In genomic region chr11:75554258-75555022, GRCh38 we compare ENCODE assay signal across 8 cellular contexts. TPM values are rescaled to one million over a fixed set of nuclear protein-coding genes. Genes with fewer than 3 reads are reported as not detected.
DNase-seq lines count a peak whose midpoint lies in the region; ATAC-seq, FAIRE-seq and TF ChIP-seq lines count a peak whose summit lies in the region.

No MANE protein-coding gene starts in this region.

- TF ChIP-seq CTCF in endothelial cell of umbilical vein (IDR thresholded peaks at IDR 0.05; ENCODE audit: extremely low read depth in 1 of 2, insufficient read depth in 1 of 2, low read depth in 1 of 2, low read length in 2 of 2) = no peak

- ATAC-seq in HG02571 (IDR thresholded peaks at IDR 0.05; ENCODE audit: unreplicated experiment) = no peak
- no peak for ATAC-seq in activated CD8-positive, alpha-beta memory T cell treated with anti-CD3 and anti-CD28 coated beads, Interleukin-2, amount 10 ng/mL, durations not matched to agents 7 days and 5 days

- FAIRE-seq in endothelial cell of umbilical vein (lab: Jason Lieb, UNC) = peak; percentile 88
- FAIRE-seq in urothelium cell line (lab: Jason Lieb, UNC) = peak; percentile 86

- H3K27me3 Mint-ChIP-seq in activated CD8-positive, alpha-beta memory T cell treated with anti-CD3 and anti-CD28 coated beads, Interleukin-2, amount 10 ng/mL, durations not matched to agents 7 days and 5 days = peaks cover 3% of the 10 kb centered on the region

- no peaks in the 10 kb centered on the region for H3K36me3 Mint-ChIP-seq in activated CD8-positive, alpha-beta memory T cell treated with anti-CD3 and anti-CD28 coated beads, Interleukin-2, amount 10 ng/mL, durations not matched to agents 7 days and 5 days

- H3K9me3 Mint-ChIP-seq in activated CD8-positive, alpha-beta memory T cell treated with anti-CD3 and anti-CD28 coated beads, Interleukin-2, amount 10 ng/mL, durations not matched to agents 7 days and 5 days (ENCODE audit: low read depth) = no peaks in the 10 kb centered on the region

- no peak overlapping the region for H3K27ac Mint-ChIP-seq in activated CD8-positive, alpha-beta memory T cell treated with anti-CD3 and anti-CD28 coated beads, Interleukin-2, amount 10 ng/mL, durations not matched to agents 7 days and 5 days

- H3K27ac ChIP-seq in endothelial cell of umbilical vein (ENCODE audit: insufficient read depth, low read depth, low read length) = peak overlapping the region; percentile 37
- peak overlapping the region; percentile 95 for H3K27ac ChIP-seq in mesodermal cell (ENCODE audit: low read depth, low read length, severe bottlenecking)

- H3K4me3 Mint-ChIP-seq in activated CD8-positive, alpha-beta memory T cell treated with anti-CD3 and anti-CD28 coated beads, Interleukin-2, amount 10 ng/mL, durations not matched to agents 7 days and 5 days = no peak overlapping the region

- WGBS in mesodermal cell (ENCODE audit: insufficient coverage in 2 of 2), 2 experiments = 52 to 53% methylated on average over 15 to 21 of the region's 21 CpGs

- no peaks in the 10 kb centered on the region for H3K9me1 ChIP-seq in endothelial cell of umbilical vein (replicated peaks; ENCODE audit: control insufficient read depth, extremely low read depth, insufficient read depth, low read length)

- CTCF ChIA-PET in endothelial cell of umbilical vein (lab: Charles Lee) = interaction anchor here (0.7 to 2.7 kb wide), 10 partner anchors 8 to 249 kb away, joined by 3 to 43 read pairs (median 6); partner anchors contain the start of gene SERPINH1
- CTCF ChIA-PET in activated CD8-positive, alpha-beta memory T cell treated with anti-CD3 and anti-CD28 coated beads, Interleukin-2, amount 10 ng/mL, durations not matched to agents 7 days and 5 days (lab: Charles Lee) = interaction anchor here (1.0 to 1.6 kb wide), 2 partner anchors 109 to 147 kb away, joined by 3 read pairs; no protein-coding TSS in a partner anchor

- H3K36me3 ChIP-seq in endothelial cell of umbilical vein (ENCODE audit: control insufficient read depth in 2 of 2, extremely low read depth in 1 of 2, insufficient read depth in 2 of 2, low read length in 2 of 2) = no peaks in the 10 kb centered on the region
- no peaks in the 10 kb centered on the region for H3K36me3 ChIP-seq in mesodermal cell (ENCODE audit: control insufficient read depth, insufficient read depth, low read length)

- intact Hi-C loops in endothelial cell of umbilical vein (cut with micrococcal nuclease) = loop anchor here (1.0 kb wide), 2 partner anchors 8 to 29 kb away; partner anchors contain the start of gene SERPINH1

- H3K4me3 ChIP-seq in endothelial cell of umbilical vein (replicated peaks in 1 of 3; ENCODE audit: insufficient read depth in 1 of 3, low read depth in 1 of 3, low read length in 3 of 3) (no peak overlapping the region), mesodermal cell (ENCODE audit: extremely low read depth, insufficient read depth, low read length, poor library complexity, severe bottlenecking) (no peak overlapping the region)

- POLR2A ChIA-PET in endothelial cell of umbilical vein (lab: Charles Lee) = interaction anchor here (0.7 to 2.1 kb wide), 8 partner anchors 8 to 261 kb away, joined by 3 to 23 read pairs (median 4); partner anchors contain the start of gene SERPINH1

- H3K4me1 Mint-ChIP-seq in activated CD8-positive, alpha-beta memory T cell treated with anti-CD3 and anti-CD28 coated beads, Interleukin-2, amount 10 ng/mL, durations not matched to agents 7 days and 5 days = peaks cover 3% of the 10 kb centered on the region

- peak; percentile 38 for TF ChIP-seq POLR2A in endothelial cell of umbilical vein (IDR thresholded peaks at IDR 0.05; ENCODE audit: low read depth, low read length)

- dilution Hi-C loops in endothelial cell of umbilical vein (cut with MboI; ENCODE audit: extremely low pct_ligation_motif_present, low sequenced_read_pairs) = no loop called here

- no peak overlapping the region for H3K4me2 ChIP-seq in endothelial cell of umbilical vein (ENCODE audit: insufficient read depth, low read length)

- DNase-seq in C1 segment of cervical spinal cord (lab: John Stamatoyannopoulos, UW) = peak; percentile 9 to 98 (median 84)
- DNase-seq in NCI-H82 treated with DMSO at 0.1 percent for 48 hours (lab: John Stamatoyannopoulos, UW; ENCODE audit: unreplicated experiment) = peak; percentile 40
- peak; percentile 99 for DNase-seq in endothelial cell of umbilical vein (ENCODE audit: low read depth, low spot score)
- DNase-seq in urothelium cell line (ENCODE audit: low spot score) = peak; percentile 93
- no peak for DNase-seq in effector CD4-positive, alpha-beta T cell
- DNase-seq in activated CD8-positive, alpha-beta memory T cell treated with anti-CD3 and anti-CD28 coated beads, Interleukin-2, amount 10 ng/mL, durations not matched to agents 7 days and 5 days = no peak

- peak overlapping the region; percentile 10 for H3K9ac ChIP-seq in endothelial cell of umbilical vein (replicated peaks; ENCODE audit: extremely low read depth, insufficient read depth, low read length)

- H3K4me1 ChIP-seq in endothelial cell of umbilical vein (ENCODE audit: control insufficient read depth, extremely low read depth, insufficient read depth, low read length) = peaks cover 29% of the 10 kb centered on the region
- H3K4me1 ChIP-seq in mesodermal cell (ENCODE audit: control insufficient read depth, insufficient read depth, low read length, poor library complexity, severe bottlenecking) = peaks cover 46% of the 10 kb centered on the region

- H3K27me3 ChIP-seq in endothelial cell of umbilical vein (ENCODE audit: control insufficient read depth in 2 of 2, insufficient read depth in 2 of 2, low read length in 2 of 2) = no peaks in the 10 kb centered on the region

- no peaks in the 10 kb centered on the region for H4K20me1 ChIP-seq in endothelial cell of umbilical vein (replicated peaks; ENCODE audit: control insufficient read depth, extremely low read depth, insufficient read depth, low read length)

- H2AFZ ChIP-seq in endothelial cell of umbilical vein (ENCODE audit: low read depth, low read length) = no peak overlapping the region

- BruUV-seq in endothelial cell of umbilical vein (replicated peaks; lab: Mats Ljungman, UMichigan) = no TSS peak

- H3K9me3 ChIP-seq in endothelial cell of umbilical vein (replicated peaks; ENCODE audit: control insufficient read depth, insufficient read depth, low read length) (no peaks in the 10 kb centered on the region), mesodermal cell (ENCODE audit: control insufficient read depth, low read length) (peaks cover under 1% of the 10 kb centered on the region)

- H3K79me2 ChIP-seq in endothelial cell of umbilical vein (ENCODE audit: control insufficient read depth, insufficient read depth, low read length) = no peaks in the 10 kb centered on the region

TF ChIP-seq in endothelial cell of umbilical vein, 7 proteins besides CTCF, POLR2A, EP300 and RAD21:
- TF ChIP-seq FOS (IDR thresholded peaks at IDR 0.05; ENCODE audit: borderline replicate concordance, insufficient read depth, low read length) = no peak
- no peak for TF ChIP-seq GATA2 (IDR thresholded peaks at IDR 0.05; ENCODE audit: insufficient read depth, insufficient read length, low read depth, low read length)
- TF ChIP-seq POLR2AphosphoS5 (IDR thresholded peaks at IDR 0.05; ENCODE audit: insufficient read depth, low read depth, low read length) = peak; percentile 81
- TF ChIP-seq JUN (IDR thresholded peaks at IDR 0.05; ENCODE audit: borderline replicate concordance, insufficient read depth, insufficient read length, low read depth) = no peak
- TF ChIP-seq MYC (IDR thresholded peaks at IDR 0.05; ENCODE audit: low read depth, low read length) = no peak
- TF ChIP-seq MAX (IDR thresholded peaks at IDR 0.05; ENCODE audit: insufficient read depth, insufficient read length) = peak; percentile 25
- no peak for TF ChIP-seq EZH2 (IDR thresholded peaks at IDR 0.05; ENCODE audit: borderline replicate concordance, low read depth, low read length, severe bottlenecking)

RNA-seq across cellular contexts. Expression of gene SERPINH1, which starts 7.6 kb away (rescaled TPM):
- 384 and 409 TPM in 2 replicates for total RNA-seq in endothelial cell of umbilical vein
- 816 and 1,196 TPM in 2 replicates for polyA plus RNA-seq in endothelial cell of umbilical vein
- polyA plus RNA-seq in endothelial cell of umbilical vein (2011; cell fraction: cytosol; rRNA removed) = 484 and 524 TPM in 2 replicates
- polyA plus RNA-seq in endothelial cell of umbilical vein (2011; cell fraction: nucleus; rRNA removed) = 284 and 302 TPM in 2 replicates
- polyA plus RNA-seq in endothelial cell of umbilical vein (2012) = 320 and 386 TPM in 2 replicates
- polyA minus RNA-seq in endothelial cell of umbilical vein = 359 and 398 TPM in 2 replicates
- polyA minus RNA-seq in endothelial cell of umbilical vein (2011; cell fraction: cytosol; rRNA and poly(A)+ RNA removed) = 120 TPM
- 95.0 and 155 TPM in 2 replicates for polyA minus RNA-seq in endothelial cell of umbilical vein (2011; cell fraction: nucleus; rRNA and poly(A)+ RNA removed)
- 1,319 TPM for polyA plus RNA-seq in mesodermal cell (2013, experiment 1 of 2)
- 1,058 TPM for polyA plus RNA-seq in mesodermal cell (2013, experiment 2 of 2)
- total RNA-seq in activated CD8-positive, alpha-beta memory T cell treated with anti-CD3 and anti-CD28 coated beads, Interleukin-2, amount 10 ng/mL, durations not matched to agents 7 days and 5 days = 10 to 100 TPM in 1 of 2 experiments, 1 to 10 TPM in 1; 8.1 to 10.6 TPM

RNA-seq across cellular contexts. Expression of gene GDPD5, which starts 28.7 kb away (rescaled TPM):
- 50.1 and 79.2 TPM in 2 replicates for total RNA-seq in endothelial cell of umbilical vein
- polyA plus RNA-seq in endothelial cell of umbilical vein = 60.2 and 74.0 TPM in 2 replicates
- polyA plus RNA-seq in endothelial cell of umbilical vein (2011; cell fraction: cytosol; rRNA removed) = 29.2 and 37.9 TPM in 2 replicates
- polyA plus RNA-seq in endothelial cell of umbilical vein (2011; cell fraction: nucleus; rRNA removed) = 149 and 190 TPM in 2 replicates
- polyA plus RNA-seq in endothelial cell of umbilical vein (2012) = 24.4 and 35.1 TPM in 2 replicates
- 66.2 and 70.5 TPM in 2 replicates for polyA minus RNA-seq in endothelial cell of umbilical vein
- 12.5 TPM for polyA minus RNA-seq in endothelial cell of umbilical vein (2011; cell fraction: cytosol; rRNA and poly(A)+ RNA removed)
- polyA minus RNA-seq in endothelial cell of umbilical vein (2011; cell fraction: nucleus; rRNA and poly(A)+ RNA removed) = 69.0 and 96.3 TPM in 2 replicates
- 27.2 TPM for polyA plus RNA-seq in mesodermal cell (2013, experiment 1 of 2)
- 15.6 TPM for polyA plus RNA-seq in mesodermal cell (2013, experiment 2 of 2)
- total RNA-seq in activated CD8-positive, alpha-beta memory T cell treated with anti-CD3 and anti-CD28 coated beads, Interleukin-2, amount 10 ng/mL, durations not matched to agents 7 days and 5 days = 10 to 100 TPM; 11.3 to 33.9 TPM

Comparison
In these comparisons a context has a peak if more than half of its experiments do, and no peak if none do; other contexts are left out.
1. DNase-seq: peak in C1 segment of cervical spinal cord (14 of 14), NCI-H82 treated with DMSO at 0.1 percent for 48 hours (single experiment), endothelial cell of umbilical vein (single experiment) and urothelium cell line (single experiment); none in effector CD4-positive, alpha-beta T cell (single experiment) and activated CD8-positive, alpha-beta memory T cell treated with anti-CD3 and anti-CD28 coated beads, Interleukin-2, amount 10 ng/mL, durations not matched to agents 7 days and 5 days (single experiment).
2. RNA of gene SERPINH1, which starts 7.6 kb away (total RNA-seq): 384 to 409 TPM in endothelial cell of umbilical vein; 8.1 to 10.6 TPM in activated CD8-positive, alpha-beta memory T cell treated with anti-CD3 and anti-CD28 coated beads, Interleukin-2, amount 10 ng/mL, durations not matched to agents 7 days and 5 days; every median in the first group is over 10 times any median in the second.